8 cellular contexts compared by ENCODE assay signal in the genomic region with DNA sequence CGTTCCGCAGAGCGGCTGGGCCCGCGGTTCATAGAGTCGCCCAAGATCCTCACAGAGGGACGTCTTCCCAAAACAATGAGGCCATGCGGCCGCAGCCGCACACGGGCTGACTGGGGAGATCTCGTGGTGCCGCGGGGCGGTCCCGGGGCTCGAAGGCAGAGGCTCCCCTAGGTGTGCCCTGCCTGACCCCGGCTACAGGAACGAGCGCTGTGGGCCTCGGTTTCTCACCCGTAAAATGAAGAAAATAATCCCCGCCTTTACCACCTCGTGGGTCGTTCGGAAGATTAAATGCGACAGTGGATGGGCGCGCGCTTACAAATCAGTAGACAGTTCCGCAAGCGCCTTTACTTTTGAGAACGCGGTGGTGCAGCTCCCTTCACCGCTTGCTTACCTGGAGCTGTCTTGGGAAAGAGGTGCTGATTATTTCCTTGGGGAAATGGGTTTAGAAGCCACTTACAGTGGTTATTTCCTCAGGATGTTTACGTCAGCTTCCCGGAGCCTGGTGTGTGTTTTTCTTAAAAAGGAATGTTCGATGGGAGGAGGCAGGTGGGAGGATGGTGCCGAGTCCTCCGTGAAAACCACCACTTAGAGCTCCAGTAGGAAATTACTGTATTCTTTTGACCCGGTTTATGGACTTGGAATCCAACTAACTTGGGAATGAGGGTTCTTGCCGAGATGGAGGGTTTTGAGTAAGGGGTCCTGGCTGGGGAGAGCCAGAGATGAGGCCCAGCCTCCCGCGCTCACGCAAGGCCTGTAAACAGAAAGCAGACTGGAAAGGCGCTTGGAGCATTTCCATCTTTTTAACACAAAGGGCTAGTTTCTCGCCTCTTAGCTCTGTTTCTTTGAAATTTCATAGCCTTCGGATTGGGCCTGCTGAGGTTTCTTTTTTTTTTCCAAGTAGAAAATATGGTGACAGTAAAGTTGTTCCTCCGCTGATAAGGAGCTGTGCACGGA. TPM values are rescaled to one million over a fixed set of nuclear protein-coding genes. Genes with fewer than 3 reads are reported as not detected.
DNase-seq lines count a peak whose midpoint lies in the region; ATAC-seq, FAIRE-seq and TF ChIP-seq lines count a peak whose summit lies in the region.

No MANE protein-coding gene starts in this region.

- peak overlapping the region; percentile 67 to 91 (median 76) for H3K4me3 Mint-ChIP-seq in T-cell

- no peak for FAIRE-seq in frontal cortex (lab: Jason Lieb, UNC)

- CTCF ChIA-PET in T-cell (lab: Charles Lee): interaction anchor here (0.6 kb wide), 2 partner anchors 61 to 267 kb away, joined by 3 to 4 read pairs; no protein-coding TSS in a partner anchor

- H3K27ac Mint-ChIP-seq in T-cell: no peak overlapping the region

- no peaks in the 10 kb centered on the region for H3K9me3 Mint-ChIP-seq in T-cell

- TF ChIP-seq CTCF in AG10803 (conservative IDR thresholded peaks at IDR 0.05; ENCODE audit: low read length) (no peak), fibroblast of the aortic adventitia (IDR thresholded peaks at IDR 0.05; ENCODE audit: insufficient read depth, low read length) (no peak)

- ATAC-seq in GM21381 (IDR thresholded peaks at IDR 0.05; ENCODE audit: unreplicated experiment) (peak; percentile 4), T-cell (replicated peaks in 1 of 4) (peak in 1 of 4 experiments; percentile 1), HG03378 (IDR thresholded peaks at IDR 0.05; ENCODE audit: unreplicated experiment) (no peak), HG03095 (IDR thresholded peaks at IDR 0.05; ENCODE audit: unreplicated experiment) (no peak)

- DNase-seq in AG10803 (ENCODE audit: low read depth) (no peak), T-cell (peak in 3 of 34 experiments; percentile 2 to 5 (median 3)), fibroblast of the aortic adventitia (ENCODE audit: low read depth) (peak; percentile 11), non-pigmented ciliary epithelial cell (ENCODE audit: low read depth) (peak; percentile 3), frontal cortex (ENCODE audit: low spot score in 2 of 2) (no peak)

- H3K27me3 Mint-ChIP-seq in T-cell: peaks cover 10 to 31% of the 10 kb centered on the region in 2 donors

- H3K4me1 Mint-ChIP-seq in T-cell: peaks cover 4 to 18% (median 17%) of the 10 kb centered on the region in 3 donors

- no peaks in the 10 kb centered on the region for H3K36me3 Mint-ChIP-seq in T-cell

- POLR2A ChIA-PET in T-cell (lab: Charles Lee): interaction anchor here in 1 of 2 donors (0.7 kb wide), 1 partner anchor 492 kb away, joined by 4 read pairs; no protein-coding TSS in a partner anchor

- peak overlapping the region; percentile 61 for H3K4me3 ChIP-seq in AG10803 (ENCODE audit: low read length)
- peak overlapping the region; percentile 63 for H3K4me3 ChIP-seq in fibroblast of the aortic adventitia (ENCODE audit: low read depth, low read length)

RNA-seq across cellular contexts. Expression of a gene that starts 2.0 kb away (rescaled TPM):
- total RNA-seq in T-cell (1 to 10 TPM; 1.5 to 2.8 (median 1.6) TPM), fibroblast of the aortic adventitia (ENCODE audit: low replicate concordance) (2.1 and 3.5 TPM in 2 replicates), frontal cortex (89.7 TPM)

Comparison
In these comparisons a context has a peak if more than half of its experiments do, and no peak if none do; other contexts are left out.
1. DNase-seq: peak in fibroblast of the aortic adventitia (single experiment) and non-pigmented ciliary epithelial cell (single experiment); none in AG10803 (single experiment) and frontal cortex (0 of 2).
2. RNA of a gene that starts 2.0 kb away (total RNA-seq): 89.7 TPM in frontal cortex (single experiment); 2.1 to 3.5 TPM in fibroblast of the aortic adventitia and 1.5 to 2.8 TPM in T-cell; every median in the first group is over 10 times any median in the second.